29 cellular contexts compared by ENCODE assay signal in genomic region chr14:45185110-45185814, GRCh38. TPM values are rescaled to one million over a fixed set of nuclear protein-coding genes. Genes with fewer than 3 reads are reported as not detected.
DNase-seq lines count a peak whose midpoint lies in the region; ATAC-seq, FAIRE-seq and TF ChIP-seq lines count a peak whose summit lies in the region.
"Had no signal": no experiment of that assay in that cellular context is flagged by ENCODE, and none has a peak within 500 bp of the region (broad histone marks: within the 10 kb centered on the region; RNA-seq: fewer than 3 reads in every experiment).

No MANE protein-coding gene starts in this region.

- H3K36me3 ChIP-seq in GM12878 (ENCODE audit: control insufficient read depth in 2 of 2, insufficient read depth in 2 of 2, low read length in 1 of 2) = peaks cover 0 to 3% of the 10 kb centered on the region in 2 experiments; a peak in 1 of 4 replicates
- H3K36me3 ChIP-seq: brain microvascular endothelial cell, ovary had no signal

- H3K4me3 Mint-ChIP-seq in activated naive CD4-positive, alpha-beta T cell treated with anti-CD3 and anti-CD28 coated beads for 36 hours = no peak overlapping the region
- H3K4me3 Mint-ChIP-seq: activated CD8-positive, alpha-beta T cell treated with anti-CD3 and anti-CD28 coated beads, Interleukin-2, amount 10 ng/mL, durations not matched to agents 7 days and 5 days; HFFc6; nephron; stimulated activated effector memory CD8-positive, alpha-beta T cell treated with anti-CD3 and anti-CD28 coated beads, Interleukin-12 subunit alpha, Interleukin-12 subunit beta, amount 100 ng/mL, for 72 hours had no signal

- H3K36me3 Mint-ChIP-seq in activated naive CD4-positive, alpha-beta T cell treated with anti-CD3 and anti-CD28 coated beads for 36 hours (ENCODE audit: low read depth) = peaks cover 27% of the 10 kb centered on the region

- no TSS peak for BruUV-seq in GM12878 (replicated peaks; lab: Mats Ljungman, UMichigan)

- TF ChIP-seq CTCF in GM12878 (IDR thresholded peaks at IDR 0.05 in 2 of 3, conservative IDR thresholded peaks at IDR 0.05 in 1 of 3; ENCODE audit: control insufficient read depth in 2 of 3, extremely low read depth in 1 of 3, insufficient read depth in 1 of 3, low read depth in 3 of 3, low read length in 3 of 3) = no peak

- TF ChIP-seq EP300 in GM12878 (IDR thresholded peaks at IDR 0.05; ENCODE audit: borderline replicate concordance in 1 of 2, control insufficient read depth in 1 of 2, low read depth in 2 of 2, low read length in 2 of 2) = no peak

- H3K4me3 ChIP-seq in GM12878 = no peak overlapping the region
- H3K4me3 ChIP-seq: ovary, SJSA1, spleen had no signal

- no peaks in the 10 kb centered on the region for H3K4me1 ChIP-seq in GM12878 (ENCODE audit: control insufficient read depth, insufficient read depth, low read length)
- H3K4me1 ChIP-seq: spleen had no signal

- intact Hi-C loops in GM12878 (cut with micrococcal nuclease; ENCODE audit: unreplicated experiment) = no loop called here
- intact Hi-C loops in activated naive CD4-positive, alpha-beta T cell treated with anti-CD3 and anti-CD28 coated beads for 36 hours (cut with micrococcal nuclease) = no loop called here

- RAD21 ChIA-PET in GM12878 (lab: Charles Lee; ENCODE audit: unreplicated experiment) = no interaction called here

- H3K4me2 ChIP-seq in GM12878 (ENCODE audit: control insufficient read depth, insufficient read depth) = no peak overlapping the region

- no peaks in the 10 kb centered on the region for H3K4me1 Mint-ChIP-seq in activated naive CD4-positive, alpha-beta T cell treated with anti-CD3 and anti-CD28 coated beads for 36 hours (ENCODE audit: low read depth)
- H3K4me1 Mint-ChIP-seq: nephron; stimulated activated effector memory CD8-positive, alpha-beta T cell treated with anti-CD3 and anti-CD28 coated beads, Interleukin-12 subunit alpha, Interleukin-12 subunit beta, amount 100 ng/mL, for 72 hours had no signal

- TF ChIP-seq RAD21 in GM12878 (IDR thresholded peaks at IDR 0.05; ENCODE audit: insufficient read depth, low read depth, low read length) = no peak

- H4K20me1 ChIP-seq in GM12878 (ENCODE audit: control insufficient read depth, insufficient read depth) = no peaks in the 10 kb centered on the region

- SMC1A ChIA-PET in GM12878 (lab: Charles Lee; ENCODE audit: uncharacterized antibody, unreplicated experiment) = interaction anchor here (1.0 kb wide), 2 partner anchors 16 kb away, joined by 3 to 4 read pairs; no protein-coding TSS in a partner anchor

- in situ Hi-C loops in GM12878 (cut with MboI) = no loop called here

- H3K79me2 ChIP-seq in GM12878 (ENCODE audit: control insufficient read depth, insufficient read depth, low read length) = no peaks in the 10 kb centered on the region

- WGBS in GM12878 (ENCODE audit: insufficient coverage, insufficient replicate concordance, low lambda C conversion rate, missing lambda C conversion rate) = 51% methylated on average over 2 of the region's 2 CpGs

- no peak for TF ChIP-seq POLR2A in GM12878 (IDR thresholded peaks at IDR 0.05; ENCODE audit: low read depth, low read length)

- H3K27me3 ChIP-seq in GM12878 (replicated peaks in 1 of 2; ENCODE audit: control insufficient read depth in 2 of 2, insufficient read depth in 2 of 2, low read length in 1 of 2) = no peaks in the 10 kb centered on the region
- H3K27me3 ChIP-seq: brain microvascular endothelial cell, ovary, SJSA1, spleen had no signal

- H3K27ac Mint-ChIP-seq in activated naive CD4-positive, alpha-beta T cell treated with anti-CD3 and anti-CD28 coated beads for 36 hours = no peak overlapping the region
- H3K27ac Mint-ChIP-seq: activated CD8-positive, alpha-beta T cell treated with anti-CD3 and anti-CD28 coated beads, Interleukin-2, amount 10 ng/mL, durations not matched to agents 7 days and 5 days; HFFc6; nephron; stimulated activated effector memory CD8-positive, alpha-beta T cell treated with anti-CD3 and anti-CD28 coated beads, Interleukin-12 subunit alpha, Interleukin-12 subunit beta, amount 100 ng/mL, for 72 hours had no signal

- POLR2A ChIA-PET in GM12878 (lab: Charles Lee) = interaction anchor here (0.7 kb wide), 1 partner anchor 53 kb away, joined by 4 read pairs; no protein-coding TSS in a partner anchor

- CTCF ChIA-PET in GM12878 (lab: Yijun Ruan, JAX) = no interaction called here
- CTCF ChIA-PET in activated naive CD4-positive, alpha-beta T cell treated with anti-CD3 and anti-CD28 coated beads for 36 hours (lab: Charles Lee) = no interaction called here

- no peak overlapping the region for H2AFZ ChIP-seq in GM12878 (ENCODE audit: control insufficient read depth, low read depth, low read length)

- H3K9me3 ChIP-seq in GM12878 (replicated peaks; ENCODE audit: control insufficient read depth, insufficient read depth, low read length) = no peaks in the 10 kb centered on the region
- H3K9me3 ChIP-seq: ovary, SJSA1, spleen had no signal

- H3K9ac ChIP-seq in GM12878 (ENCODE audit: control insufficient read depth, insufficient read depth, low read length) = no peak overlapping the region

- DNase-seq in EL = peak; percentile 29
- DNase-seq in GM12878 (ENCODE audit: low read depth, low spot score) = no peak
- peak; percentile 34 for DNase-seq in iris pigment epithelial cell (ENCODE audit: low read depth)
- no peak for DNase-seq in COLO668 (lab: John Stamatoyannopoulos, UW; ENCODE audit: unreplicated experiment)
- no peak for DNase-seq in activated naive CD4-positive, alpha-beta T cell treated with anti-CD3 and anti-CD28 coated beads for 36 hours
- DNase-seq: activated CD8-positive, alpha-beta T cell treated with anti-CD3 and anti-CD28 coated beads, Interleukin-2, amount 10 ng/mL, durations not matched to agents 7 days and 5 days; activated gamma-delta T cell; activated T-cell treated with anti-CD3 and anti-CD28 coated beads for 4 hours; brain microvascular endothelial cell; effector CD8-positive, alpha-beta T cell; erythroblast; HFFc6; islet precursor cell; Kasumi-1; NCI-H1048; NCI-H187 treated with DMSO at 0.1 percent for 48 hours; ovary; spleen; stimulated activated CD4-positive, alpha-beta T cell treated with anti-CD3 and anti-CD28 coated beads, Interleukin-2, amount 100 ng/mL, for 48 hours had no signal

- no peak overlapping the region for H3K27ac ChIP-seq in GM12878 (ENCODE audit: control insufficient read depth, insufficient read depth)
- H3K27ac ChIP-seq: brain microvascular endothelial cell, ovary, SJSA1, spleen had no signal

- no peaks in the 10 kb centered on the region for H3K9me3 Mint-ChIP-seq in activated naive CD4-positive, alpha-beta T cell treated with anti-CD3 and anti-CD28 coated beads for 36 hours
- H3K9me3 Mint-ChIP-seq: HFFc6; nephron; stimulated activated effector memory CD8-positive, alpha-beta T cell treated with anti-CD3 and anti-CD28 coated beads, Interleukin-12 subunit alpha, Interleukin-12 subunit beta, amount 100 ng/mL, for 72 hours had no signal

- peak; percentile 49 for FAIRE-seq in GM12878 (lab: Jason Lieb, UNC)
- FAIRE-seq: D721Med, GM18507, TTC549 had no signal

- ATAC-seq in GM21390 (IDR thresholded peaks at IDR 0.05; ENCODE audit: unreplicated experiment) (peak; percentile 57), GM12878 (peak; percentile 74), HG02938 (IDR thresholded peaks at IDR 0.05; ENCODE audit: unreplicated experiment) (no peak), SK-N-SH treated with all-trans-retinoic acid at 6 μM for 48 hours (no peak)
- ATAC-seq: activated CD4-positive, CD25-positive, alpha-beta regulatory T cell treated with anti-CD3 and anti-CD28 coated beads, Interleukin-2, amount 50 U/mL, for 24 hours; activated CD8-positive, alpha-beta T cell treated with anti-CD3 and anti-CD28 coated beads, Interleukin-2, amount 10 ng/mL, durations not matched to agents 7 days and 5 days; stimulated activated effector memory CD8-positive, alpha-beta T cell treated with anti-CD3 and anti-CD28 coated beads, Interleukin-12 subunit alpha, Interleukin-12 subunit beta, amount 100 ng/mL, for 72 hours had no signal

- H3K27me3 Mint-ChIP-seq in activated naive CD4-positive, alpha-beta T cell treated with anti-CD3 and anti-CD28 coated beads for 36 hours (ENCODE audit: low read depth) = no peaks in the 10 kb centered on the region

RNA-seq across cellular contexts. Expression of gene FANCM, which starts 49.5 kb away (rescaled TPM):
- total RNA-seq in GM12878 (2013; cell fraction: nucleolus; rRNA removed) = 61.2 and 63.0 TPM in 2 replicates
- total RNA-seq in GM12878 (2014; rRNA removed) (10.2 and 12.0 TPM in 2 replicates), GM12878 (2014; rRNA removed; fragmentation: Illumina TruSeq; extraction: Trizol) (14.3 and 14.6 TPM in 2 replicates), GM12878 (2021) (11.4 and 13.0 TPM in 2 replicates)
- polyA plus RNA-seq in GM12878 (2011; ENCODE audit: low read depth) = 1.2 TPM
- polyA plus RNA-seq in GM12878 (2011; rRNA removed) (9.8 and 17.1 TPM in 2 replicates), GM12878 (2014; fragmentation: Illumina TruSeq; extraction: Trizol) (7.9 and 8.7 TPM in 2 replicates), GM12878 (2014; fragmentation: Nextera tagmentation; extraction: Ambion mirVana) (1 to 10 TPM; 6.4 to 7.7 TPM), GM12878 (2014; rRNA removed) (7.8 and 9.7 TPM in 2 replicates), GM12878 (2016; fragmentation: Nextera tagmentation; extraction: Ambion mirVana) (10 to 100 TPM; 14.0 to 17.6 TPM)
- 3.6 and 4.1 TPM in 2 replicates for polyA plus RNA-seq in GM12878 (2011; cell fraction: cytosol; rRNA removed)
- 10.2 and 10.4 TPM in 2 replicates for polyA plus RNA-seq in GM12878 (2011; cell fraction: nucleus; rRNA removed)
- 3.0 and 4.4 TPM in 2 replicates for polyA plus RNA-seq in GM12878 (2012)
- polyA minus RNA-seq in GM12878 (2011; rRNA and poly(A)+ RNA removed) = 13.5 and 17.3 TPM in 2 replicates
- 4.4 and 10.5 TPM in 2 replicates for polyA minus RNA-seq in GM12878 (2011; cell fraction: cytosol; rRNA and poly(A)+ RNA removed)
- polyA minus RNA-seq in GM12878 (2011; cell fraction: nucleus; rRNA and poly(A)+ RNA removed) = 23.2 and 37.9 TPM in 2 replicates
- total RNA-seq in activated naive CD4-positive, alpha-beta T cell treated with anti-CD3 and anti-CD28 coated beads for 36 hours = 10 to 100 TPM; 15.3 to 16.3 TPM

RNA-seq across cellular contexts. Expression of gene FKBP3, which starts 51.0 kb away (rescaled TPM):
- 35.3 and 37.9 TPM in 2 replicates for total RNA-seq in GM12878 (2013; cell fraction: nucleolus; rRNA removed)
- 65.4 and 67.2 TPM in 2 replicates for total RNA-seq in GM12878 (2014; rRNA removed)
- 71.0 and 75.9 TPM in 2 replicates for total RNA-seq in GM12878 (2014; rRNA removed; fragmentation: Illumina TruSeq; extraction: Trizol)
- total RNA-seq in GM12878 (2021) = 78.7 and 82.0 TPM in 2 replicates
- 45.4 TPM for polyA plus RNA-seq in GM12878 (2011; ENCODE audit: low read depth)
- 83.1 and 148 TPM in 2 replicates for polyA plus RNA-seq in GM12878 (2011; rRNA removed)
- 15.9 and 20.3 TPM in 2 replicates for polyA plus RNA-seq in GM12878 (2011; cell fraction: cytosol; rRNA removed)
- 26.9 and 39.0 TPM in 2 replicates for polyA plus RNA-seq in GM12878 (2011; cell fraction: nucleus; rRNA removed)
- polyA plus RNA-seq in GM12878 (2012) = 66.7 and 69.1 TPM in 2 replicates
- polyA plus RNA-seq in GM12878 (2014; fragmentation: Illumina TruSeq; extraction: Trizol) = 141 and 149 TPM in 2 replicates
- polyA plus RNA-seq in GM12878 (2014; fragmentation: Nextera tagmentation; extraction: Ambion mirVana) = 100 to 1,000 TPM; 148 to 169 TPM
- polyA plus RNA-seq in GM12878 (2014; rRNA removed) = 87.9 and 116 TPM in 2 replicates
- 100 to 1,000 TPM; 205 to 218 TPM for polyA plus RNA-seq in GM12878 (2016; fragmentation: Nextera tagmentation; extraction: Ambion mirVana)
- 6.6 and 10.6 TPM in 2 replicates for polyA minus RNA-seq in GM12878 (2011; rRNA and poly(A)+ RNA removed)
- 4.7 and 7.4 TPM in 2 replicates for polyA minus RNA-seq in GM12878 (2011; cell fraction: cytosol; rRNA and poly(A)+ RNA removed)
- polyA minus RNA-seq in GM12878 (2011; cell fraction: nucleus; rRNA and poly(A)+ RNA removed) = 9.2 and 14.8 TPM in 2 replicates
- 10 to 100 TPM; 47.6 to 50.8 TPM for total RNA-seq in activated naive CD4-positive, alpha-beta T cell treated with anti-CD3 and anti-CD28 coated beads for 36 hours

Comparison
In these comparisons a context has a peak if more than half of its experiments do, and no peak if none do; other contexts are left out.
1. DNase-seq: peak in EL (single experiment) and iris pigment epithelial cell (single experiment); none in GM12878 (single experiment), COLO668 (single experiment) and activated naive CD4-positive, alpha-beta T cell treated with anti-CD3 and anti-CD28 coated beads for 36 hours (single experiment).
2. ATAC-seq: peak in GM21390 (single experiment) and GM12878 (single experiment); none in HG02938 (single experiment) and SK-N-SH treated with all-trans-retinoic acid at 6 μM for 48 hours (single experiment).